ENCODE assay signal across 10 cellular contexts in the genomic region with DNA sequence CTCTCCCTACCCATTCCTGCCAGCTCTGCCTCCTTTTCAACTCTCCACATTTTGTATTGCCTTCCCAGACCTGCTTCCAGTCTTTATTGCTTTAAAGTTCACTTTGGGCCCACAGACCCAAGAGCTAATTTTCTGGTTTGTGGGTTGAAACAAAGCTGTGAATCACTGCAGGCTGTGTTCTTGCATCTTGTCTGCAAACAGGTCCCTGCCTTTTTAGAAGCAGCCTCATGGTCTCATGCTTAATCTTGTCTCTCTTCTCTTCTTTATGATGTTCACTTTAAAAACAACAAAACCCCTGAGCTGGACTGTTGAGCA. TPM values are rescaled to one million over a fixed set of nuclear protein-coding genes. Genes with fewer than 3 reads are reported as not detected.
DNase-seq lines count a peak whose midpoint lies in the region; ATAC-seq and TF ChIP-seq lines count a peak whose summit lies in the region.
"Had no signal": no experiment of that assay in that cellular context is flagged by ENCODE, and none has a peak within 500 bp of the region (broad histone marks: within the 10 kb centered on the region; RNA-seq: fewer than 3 reads in every experiment).

No MANE protein-coding gene starts in this region.

- no peak overlapping the region for H2BK120ac ChIP-seq in H9 (ENCODE audit: low read depth, low read length, poor library complexity, severe bottlenecking)

- peak overlapping the region; percentile 95 for H3K4me3 ChIP-seq in GM12875 (ENCODE audit: low read depth, low read length)
- no peak overlapping the region for H3K4me3 ChIP-seq in SK-N-MC
- H3K4me3 ChIP-seq in esophagus squamous epithelium = peak overlapping the region in 2 of 4 donors; percentile 88 to 96
- H3K4me3 ChIP-seq in gastrocnemius medialis = peak overlapping the region; percentile 80 to 98 (median 94)
- H3K4me3 ChIP-seq in osteoblast (ENCODE audit: insufficient read depth, low read length) = no peak overlapping the region

- no peak overlapping the region for H2BK12ac ChIP-seq in H9 (ENCODE audit: insufficient read length, low read depth, low read length)

- DNase-seq in SK-N-MC (ENCODE audit: low read depth, low spot score) (no peak), esophagus squamous epithelium (lab: John Stamatoyannopoulos, UW) (no peak), gastrocnemius medialis (no peak), H9 (no peak), osteoblast (ENCODE audit: insufficient read length, low spot score, missing footprints) (no peak)
- DNase-seq: activated CD4-positive, CD25-positive, alpha-beta regulatory T cell; NCI-H2227 treated with DMSO at 0.1 percent for 48 hours had no signal

- H3K27me3 ChIP-seq in esophagus squamous epithelium (no peaks in the 10 kb centered on the region), gastrocnemius medialis (no peaks in the 10 kb centered on the region), H9 (ENCODE audit: insufficient read depth, low read length) (peaks cover 71% of the 10 kb centered on the region), osteoblast (ENCODE audit: insufficient read depth, low read length) (no peaks in the 10 kb centered on the region)

- H3K79me1 ChIP-seq in H9 (ENCODE audit: insufficient read depth, low read depth, low read length, poor library complexity, severe bottlenecking) = no peaks in the 10 kb centered on the region

- H4K20me1 ChIP-seq in H9 (ENCODE audit: control insufficient read depth, insufficient read depth, insufficient read length) (no peaks in the 10 kb centered on the region), osteoblast (ENCODE audit: insufficient read depth, low read length) (peaks cover 27% of the 10 kb centered on the region)

- H3K4me2 ChIP-seq in H9 (ENCODE audit: insufficient read depth, insufficient read length, low read length) (no peak overlapping the region), osteoblast (ENCODE audit: insufficient read depth, low read length) (no peak overlapping the region)

- H3K18ac ChIP-seq in H9 (ENCODE audit: insufficient read length, low read depth, low read length) = no peak overlapping the region

- no peak overlapping the region for H4K8ac ChIP-seq in H9 (replicated peaks; ENCODE audit: insufficient read length, low read depth, low read length)

- H4K5ac ChIP-seq in H9 (ENCODE audit: insufficient read length, low read depth, low read length) = no peak overlapping the region

- no peak overlapping the region for H4K91ac ChIP-seq in H9 (ENCODE audit: insufficient read length, low read depth, low read length)

- ATAC-seq in gastrocnemius medialis = no peak
- ATAC-seq in HG03378 (IDR thresholded peaks at IDR 0.05; ENCODE audit: unreplicated experiment) = no peak
- ATAC-seq in HG02588 (IDR thresholded peaks at IDR 0.05; ENCODE audit: unreplicated experiment) = no peak

- no peak overlapping the region for H3K27ac Mint-ChIP-seq in H9

- H3K23me2 ChIP-seq in H9 (ENCODE audit: insufficient read length, low read depth, low read length, poor library complexity, severe bottlenecking) = peaks cover 13% of the 10 kb centered on the region

- H2AFZ ChIP-seq in H9 (ENCODE audit: low read length) (no peak overlapping the region), osteoblast (ENCODE audit: low read length) (no peak overlapping the region)

- no peak overlapping the region for H3K4ac ChIP-seq in H9 (ENCODE audit: low read depth, low read length)

- peaks cover 50 to 56% of the 10 kb centered on the region in 2 experiments for H3K4me1 Mint-ChIP-seq in H9

- no peak overlapping the region for H3K23ac ChIP-seq in H9 (ENCODE audit: insufficient read length, low read depth, low read length)

- H3K9me3 ChIP-seq in SK-N-MC (ENCODE audit: low read depth, low read length) (no peaks in the 10 kb centered on the region), esophagus squamous epithelium (no peaks in the 10 kb centered on the region), gastrocnemius medialis (no peaks in the 10 kb centered on the region), H9 (ENCODE audit: control insufficient read depth, low read depth, low read length) (no peaks in the 10 kb centered on the region), osteoblast (ENCODE audit: low read depth, low read length) (no peaks in the 10 kb centered on the region)

- in situ Hi-C loops in gastrocnemius medialis (cut with MboI; ENCODE audit: low sequenced_read_pairs in 4 of 4) = no loop called here

- intact Hi-C loops in esophagus squamous epithelium (cut with DNase I) (loop anchor here (5.0 kb wide), 1 partner anchor 37 kb away; no protein-coding TSS in a partner anchor), gastrocnemius medialis (cut with DNase I; ENCODE audit: low total_unique reads) (no loop called here)

- peak overlapping the region in 1 of 2 experiments; percentile 55; a peak in 2 of 5 replicates for H3K4me3 Mint-ChIP-seq in H9

- no peak overlapping the region for H2BK5ac ChIP-seq in H9 (ENCODE audit: insufficient read length, low read length)

- H3K14ac ChIP-seq in H9 (ENCODE audit: insufficient read depth, low read length) = no peak overlapping the region

- H2BK15ac ChIP-seq in H9 (ENCODE audit: low read depth, low read length) = no peak overlapping the region

- peaks cover 31 to 62% (median 35%) of the 10 kb centered on the region in 3 donors for H3K4me1 ChIP-seq in esophagus squamous epithelium
- peaks cover 27 to 28% of the 10 kb centered on the region in 2 donors for H3K4me1 ChIP-seq in gastrocnemius medialis
- H3K4me1 ChIP-seq in H9 (ENCODE audit: insufficient read depth, low read length) = peaks cover 10% of the 10 kb centered on the region
- H3K4me1 ChIP-seq in osteoblast (ENCODE audit: insufficient read depth, low read length) = peaks cover 12% of the 10 kb centered on the region

- peaks cover 97% of the 10 kb centered on the region for H3K27me3 Mint-ChIP-seq in H9 (ENCODE audit: low read depth)

- H3K36me3 Mint-ChIP-seq in H9 (ENCODE audit: insufficient read depth in 1 of 3, low read depth in 3 of 3) = peaks cover 0 to 3% (median 0%) of the 10 kb centered on the region in 3 experiments; a peak in 2 of 7 replicates

- no peak overlapping the region for H2BK20ac ChIP-seq in H9 (ENCODE audit: low read depth, low read length, poor library complexity, severe bottlenecking)

- H3T11ph ChIP-seq in H9 (ENCODE audit: low read length) = no peak overlapping the region

- H2AK5ac ChIP-seq in H9 (ENCODE audit: insufficient read length, low read length) = no peak overlapping the region

- H3K36me3 ChIP-seq in SK-N-MC (ENCODE audit: insufficient read depth, low read length) (no peaks in the 10 kb centered on the region), esophagus squamous epithelium (peaks cover 5 to 43% (median 11%) of the 10 kb centered on the region in 3 donors), gastrocnemius medialis (peaks cover 0 to 21% of the 10 kb centered on the region in 2 donors), osteoblast (ENCODE audit: insufficient read depth, low read length) (no peaks in the 10 kb centered on the region)

- H3K9me3 Mint-ChIP-seq in H9 = no peaks in the 10 kb centered on the region; a peak in 1 of 5 replicates

- no peak for TF ChIP-seq CTCF in GM12875 (IDR thresholded peaks at IDR 0.05; ENCODE audit: borderline replicate concordance, insufficient read depth, low read depth, low read length)
- TF ChIP-seq CTCF in esophagus squamous epithelium (IDR thresholded peaks at IDR 0.05) = no peak
- no peak for TF ChIP-seq CTCF in gastrocnemius medialis (IDR thresholded peaks at IDR 0.05 in 4 of 5, conservative IDR thresholded peaks at IDR 0.05 in 1 of 5)
- TF ChIP-seq CTCF in H9 (conservative IDR thresholded peaks at IDR 0.05) = no peak
- no peak for TF ChIP-seq CTCF in osteoblast (IDR thresholded peaks at IDR 0.05; ENCODE audit: extremely low read depth, low read depth, low read length)

- no peaks in the 10 kb centered on the region for H3K79me2 ChIP-seq in H9 (ENCODE audit: insufficient read depth, low read length)
- peaks cover 9% of the 10 kb centered on the region for H3K79me2 ChIP-seq in osteoblast (ENCODE audit: insufficient read depth, low read length)

- no peak overlapping the region for H3K56ac ChIP-seq in H9 (ENCODE audit: insufficient read length, low read depth, low read length)

- peak overlapping the region; percentile 26; the same call in 1 of the 2 replicates for H3K27ac ChIP-seq in SK-N-MC
- H3K27ac ChIP-seq in esophagus squamous epithelium = peak overlapping the region in 3 of 4 donors; percentile 72 to 99 (median 99)
- peak overlapping the region; percentile 95 to 100 (median 98) for H3K27ac ChIP-seq in gastrocnemius medialis
- H3K27ac ChIP-seq in H9 (ENCODE audit: insufficient read length, low read depth, low read length) = no peak overlapping the region
- no peak overlapping the region for H3K27ac ChIP-seq in osteoblast (ENCODE audit: low read depth, low read length)

- TF ChIP-seq POLR2A in esophagus squamous epithelium (IDR thresholded peaks at IDR 0.05) = no peak
- TF ChIP-seq POLR2A in gastrocnemius medialis (IDR thresholded peaks at IDR 0.05) = no peak

- peak overlapping the region; percentile 7 for H3K9ac ChIP-seq in SK-N-MC (ENCODE audit: insufficient read length)
- H3K9ac ChIP-seq in H9 (ENCODE audit: extremely low read depth, insufficient read length, low read length) = no peak overlapping the region

RNA-seq across cellular contexts. Expression of a gene that starts 3.8 kb away (rescaled TPM):
- total RNA-seq in esophagus squamous epithelium (10 to 100 TPM; 29.7 to 46.2 (median 41.3) TPM), gastrocnemius medialis (100 to 1,000 TPM in 1 of 4 donors, 10 to 100 TPM in 3; 48.0 to 286 (median 74.9) TPM), H9 (2021) (2.9 and 4.1 TPM in 2 replicates), osteoblast (14.5 and 14.7 TPM in 2 replicates)

RNA-seq across cellular contexts. Expression of a gene that starts 41.9 kb away (rescaled TPM):
- 10 to 100 TPM in 2 of 4 donors, 1 to 10 TPM in 2; 4.3 to 29.9 (median 9.9) TPM for total RNA-seq in esophagus squamous epithelium
- 10 to 100 TPM in 1 of 4 donors, 1 to 10 TPM in 3; 6.3 to 15.8 (median 7.8) TPM for total RNA-seq in gastrocnemius medialis
- not detected in 2 replicates for total RNA-seq in H9 (2021)
- 2.9 and 5.9 TPM in 2 replicates for total RNA-seq in osteoblast

Comparison
In these comparisons a context has a peak if more than half of its experiments do, and no peak if none do; other contexts are left out.
1. H3K4me3 ChIP-seq: peak in GM12875 (single experiment) and gastrocnemius medialis (4 of 4); none in SK-N-MC (single experiment) and osteoblast (single experiment).
2. H3K27ac ChIP-seq: peak in SK-N-MC (single experiment), esophagus squamous epithelium (3 of 4) and gastrocnemius medialis (4 of 4); none in H9 (single experiment) and osteoblast (single experiment).